Comparison of ENCODE assay signal across 35 cellular contexts in the genomic region with DNA sequence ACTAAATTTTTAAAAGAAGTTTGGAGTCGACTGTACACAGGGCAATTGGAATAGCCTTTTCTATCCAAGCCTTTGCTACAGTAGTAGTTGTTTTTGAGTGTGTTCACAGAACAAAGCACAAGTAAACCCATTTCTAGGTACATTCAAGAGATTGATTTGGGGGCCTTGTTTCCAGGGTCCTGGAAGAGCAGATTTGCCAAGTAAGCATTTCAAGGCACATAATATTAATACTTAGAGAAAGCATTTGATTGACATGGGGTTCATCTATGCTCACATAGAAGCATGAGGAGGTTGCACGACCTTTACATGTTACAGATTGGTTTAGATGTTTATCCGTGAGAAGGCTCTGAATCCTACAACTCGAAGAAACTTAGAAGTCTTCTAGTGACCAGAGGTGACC.
"Had no signal": no experiment of that assay in that cellular context is flagged by ENCODE, and none has a peak within 500 bp of the region (broad histone marks: within the 10 kb centered on the region; RNA-seq: fewer than 3 reads in every experiment).

No MANE protein-coding gene starts in this region.

- H3K9me3 ChIP-seq: MG63 had no signal

- H3K27me3 ChIP-seq: MG63 had no signal

- H3K4me3 ChIP-seq: MG63 had no signal

- DNase-seq: MG63, MM.1S, MV-4-11, NCI-H1048, NCI-H1092, NCI-H1092 treated with DMSO at 0.1 percent for 48 hours, NCI-H1105, NCI-H1105 treated with DMSO at 0.1 percent for 48 hours, NCI-H1417, NCI-H1417 treated with DMSO at 0.1 percent for 48 hours, NCI-H1436, NCI-H1436 treated with DMSO at 0.1 percent for 48 hours, NCI-H146, NCI-H1694, NCI-H1694 treated with DMSO at 0.1 percent for 48 hours, NCI-H187, NCI-H187 treated with DMSO at 0.1 percent for 48 hours, NCI-H1930, NCI-H2029, NCI-H2029 treated with DMSO at 0.1 percent for 48 hours, NCI-H2081, NCI-H2081 treated with DMSO at 0.1 percent for 48 hours, NCI-H2107, NCI-H2171, NCI-H2171 treated with DMSO at 0.1 percent for 48 hours, NCI-H2227 treated with DMSO at 0.1 percent for 48 hours, NCI-H226, NCI-H345, NCI-H446, NCI-H446 treated with DMSO at 0.1 percent for 48 hours, NCI-H510A, NCI-H510A treated with DMSO at 0.1 percent for 48 hours, NCI-H524, NCI-H524 treated with DMSO at 0.1 percent for 48 hours, NCI-H526 had no signal

- H3K36me3 ChIP-seq: MG63 had no signal
